Comparison of ENCODE assay signal across 8 cellular contexts in genomic region chr6:152981989-152982767, GRCh38. TPM values are rescaled to one million over a fixed set of nuclear protein-coding genes. Genes with fewer than 3 reads are reported as not detected.
A peak's percentile ranks its signal among the peaks of the same experiment; 100 is the strongest.
DNase-seq lines count a peak whose midpoint lies in the region; ATAC-seq and TF ChIP-seq lines count a peak whose summit lies in the region.

No MANE protein-coding gene starts in this region.

- no peak overlapping the region for H2AFZ ChIP-seq in H9 (ENCODE audit: low read length)

- H3K23ac ChIP-seq in H9 (ENCODE audit: insufficient read length, low read depth, low read length), result no peak overlapping the region

- peak overlapping the region; percentile 34; the same call in 1 of the 2 replicates for H3K14ac ChIP-seq in H9 (ENCODE audit: insufficient read depth, low read length)

- H3K9me3 Mint-ChIP-seq in H9, result no peaks in the 10 kb centered on the region; a peak in 1 of 5 replicates
- no peaks in the 10 kb centered on the region for H3K9me3 Mint-ChIP-seq in endothelial cell (ENCODE audit: unreplicated experiment)
- no peaks in the 10 kb centered on the region for H3K9me3 Mint-ChIP-seq in nephron progenitor cell

- H4K8ac ChIP-seq in H9 (replicated peaks; ENCODE audit: insufficient read length, low read depth, low read length), result no peak overlapping the region

- CTCF ChIA-PET in RWPE1 (lab: Yijun Ruan, JAX), result interaction anchor here (0.7 kb wide), 1 partner anchor 10 kb away, joined by 3 read pairs; no protein-coding TSS in a partner anchor

- no peaks in the 10 kb centered on the region for H3K27me3 ChIP-seq in H9 (ENCODE audit: insufficient read depth, low read length)

- H4K5ac ChIP-seq in H9 (ENCODE audit: insufficient read length, low read depth, low read length), result no peak overlapping the region

- peaks cover 2% of the 10 kb centered on the region for H3K79me1 ChIP-seq in H9 (ENCODE audit: insufficient read depth, low read depth, low read length, poor library complexity, severe bottlenecking)

- H2BK12ac ChIP-seq in H9 (ENCODE audit: insufficient read length, low read depth, low read length), result no peak overlapping the region

- H3K36me3 Mint-ChIP-seq in H9 (ENCODE audit: insufficient read depth in 1 of 3, low read depth in 3 of 3), result peaks cover 21 to 34% (median 22%) of the 10 kb centered on the region in 3 experiments; a peak in 6 of 7 replicates
- peaks cover 3% of the 10 kb centered on the region for H3K36me3 Mint-ChIP-seq in endothelial cell (ENCODE audit: low read depth, unreplicated experiment)
- H3K36me3 Mint-ChIP-seq in nephron progenitor cell (ENCODE audit: low read depth), result peaks cover 33% of the 10 kb centered on the region

- H3K4ac ChIP-seq in H9 (ENCODE audit: low read depth, low read length), result no peak overlapping the region

- peak overlapping the region; percentile 92 to 98 for H3K4me3 Mint-ChIP-seq in H9
- peak overlapping the region; percentile 94 for H3K4me3 Mint-ChIP-seq in endothelial cell (ENCODE audit: unreplicated experiment)
- H3K4me3 Mint-ChIP-seq in nephron progenitor cell, result peak overlapping the region; percentile 80

- peaks cover 9% of the 10 kb centered on the region for H3K23me2 ChIP-seq in H9 (ENCODE audit: insufficient read length, low read depth, low read length, poor library complexity, severe bottlenecking)

- no peak overlapping the region for H2BK20ac ChIP-seq in H9 (ENCODE audit: low read depth, low read length, poor library complexity, severe bottlenecking)

- WGBS in H9 (ENCODE audit: extremely low coverage, insufficient read length, low lambda C conversion rate), result no CpG with 5 or more reads among the region's 55 CpGs

- H3K4me1 ChIP-seq in ES-I3 (ENCODE audit: insufficient read depth, low read length), result peaks cover 18% of the 10 kb centered on the region
- H3K4me1 ChIP-seq in H9 (ENCODE audit: insufficient read depth, low read length), result no peaks in the 10 kb centered on the region

- H3K18ac ChIP-seq in H9 (ENCODE audit: insufficient read length, low read depth, low read length), result no peak overlapping the region

- H3K9ac ChIP-seq in ES-I3 (ENCODE audit: low read depth, low read length) (peak overlapping the region; percentile 78), H9 (ENCODE audit: extremely low read depth, insufficient read length, low read length) (peak overlapping the region; percentile 91)

- DNase-seq in H9 (peak; percentile 29), RWPE1 (ENCODE audit: low spot score) (no peak), endothelial cell (ENCODE audit: low spot score) (peak; percentile 22), nephron progenitor cell (peak; percentile 26), NOMO-1 treated with DMSO at 0.1 percent for 48 hours (lab: John Stamatoyannopoulos, UW; ENCODE audit: unreplicated experiment) (no peak)
- no peak for DNase-seq in stimulated activated naive CD4-positive, alpha-beta T cell (lab: John Stamatoyannopoulos, UW)

- H3K4me1 Mint-ChIP-seq in H9 (peaks cover 41 to 45% of the 10 kb centered on the region in 2 experiments), endothelial cell (ENCODE audit: unreplicated experiment) (peaks cover 25% of the 10 kb centered on the region), nephron progenitor cell (peaks cover 55% of the 10 kb centered on the region)

- no peak overlapping the region for H4K91ac ChIP-seq in H9 (ENCODE audit: insufficient read length, low read depth, low read length)

- H2BK120ac ChIP-seq in H9 (ENCODE audit: low read depth, low read length, poor library complexity, severe bottlenecking), result no peak overlapping the region

- peaks cover 59% of the 10 kb centered on the region; the same call in 1 of the 2 replicates for H3K79me2 ChIP-seq in H9 (ENCODE audit: insufficient read depth, low read length)

- H3K27ac ChIP-seq in H9 (ENCODE audit: insufficient read length, low read depth, low read length), result no peak overlapping the region
- H3K27ac ChIP-seq in RWPE1, result peak overlapping the region; percentile 96

- no peak for ATAC-seq in GM18517 (IDR thresholded peaks at IDR 0.05; ENCODE audit: unreplicated experiment)

- no peak overlapping the region for H2BK15ac ChIP-seq in H9 (ENCODE audit: low read depth, low read length)

- H3K27me3 Mint-ChIP-seq in H9 (ENCODE audit: low read depth) (no peaks in the 10 kb centered on the region; the same call in 1 of the 2 replicates), endothelial cell (ENCODE audit: unreplicated experiment) (peaks cover 3% of the 10 kb centered on the region), nephron progenitor cell (ENCODE audit: low read depth, poor library complexity) (no peaks in the 10 kb centered on the region)

- H3K9me3 ChIP-seq in ES-I3 (ENCODE audit: control insufficient read depth, insufficient read depth, low read length) (no peaks in the 10 kb centered on the region), H9 (ENCODE audit: control insufficient read depth, low read depth, low read length) (no peaks in the 10 kb centered on the region)

- H3K27ac Mint-ChIP-seq in H9 (peak overlapping the region in 2 of 3 experiments; percentile 87 to 90; a peak in 4 of 7 replicates), endothelial cell (ENCODE audit: unreplicated experiment) (peak overlapping the region; percentile 72), nephron progenitor cell (no peak overlapping the region)

- no peak overlapping the region for H2AK5ac ChIP-seq in H9 (ENCODE audit: insufficient read length, low read length)

- POLR2A ChIA-PET in RWPE1 (lab: Yijun Ruan, JAX; ENCODE audit: low non-redundant PET), result interaction anchor here (0.5 kb wide), 1 partner anchor 1112 kb away, joined by 3 read pairs; no protein-coding TSS in a partner anchor

- H3K4me2 ChIP-seq in H9 (ENCODE audit: insufficient read depth, insufficient read length, low read length), result peak overlapping the region; percentile 95

- H2BK5ac ChIP-seq in H9 (ENCODE audit: insufficient read length, low read length), result no peak overlapping the region

- no peak overlapping the region for H3K56ac ChIP-seq in H9 (ENCODE audit: insufficient read length, low read depth, low read length)

- no peak overlapping the region for H3T11ph ChIP-seq in H9 (ENCODE audit: low read length)

- H4K20me1 ChIP-seq in H9 (ENCODE audit: control insufficient read depth, insufficient read depth, insufficient read length), result no peaks in the 10 kb centered on the region

- TF ChIP-seq CTCF in H9 (conservative IDR thresholded peaks at IDR 0.05) (no peak), RWPE1 (conservative IDR thresholded peaks at IDR 0.05; ENCODE audit: low read depth) (no peak), endothelial cell (IDR thresholded peaks at IDR 0.05; ENCODE audit: unreplicated experiment) (no peak), nephron progenitor cell (IDR thresholded peaks at IDR 0.05) (no peak)

- peaks cover 5% of the 10 kb centered on the region for H3K36me3 ChIP-seq in ES-I3 (ENCODE audit: insufficient read depth, low read length)

RNA-seq across cellular contexts. Expression of gene FBXO5, which starts 0.7 kb away (rescaled TPM):
- total RNA-seq in H9 (2021) (43.2 and 47.6 TPM in 2 replicates), endothelial cell (ENCODE audit: unreplicated experiment) (9.4 TPM)

RNA-seq across cellular contexts. Expression of gene MTRF1L, which starts 20.3 kb away (rescaled TPM):
- 26.5 and 29.2 TPM in 2 replicates for total RNA-seq in H9 (2021)
- total RNA-seq in endothelial cell (ENCODE audit: unreplicated experiment), result 42.2 TPM

Comparison
In these comparisons a context has a peak if more than half of its experiments do, and no peak if none do; other contexts are left out.
1. DNase-seq: peak in H9 (single experiment), endothelial cell (single experiment) and nephron progenitor cell (single experiment); none in RWPE1 (single experiment), stimulated activated naive CD4-positive, alpha-beta T cell (0 of 6) and NOMO-1 treated with DMSO at 0.1 percent for 48 hours (single experiment).
2. Peak in every context shown above with its lines, with median percentiles within 50 percentile points of each other: H3K4me3 Mint-ChIP-seq.